Comparison of ENCODE assay signal across 1 cellular context in the genomic region with DNA sequence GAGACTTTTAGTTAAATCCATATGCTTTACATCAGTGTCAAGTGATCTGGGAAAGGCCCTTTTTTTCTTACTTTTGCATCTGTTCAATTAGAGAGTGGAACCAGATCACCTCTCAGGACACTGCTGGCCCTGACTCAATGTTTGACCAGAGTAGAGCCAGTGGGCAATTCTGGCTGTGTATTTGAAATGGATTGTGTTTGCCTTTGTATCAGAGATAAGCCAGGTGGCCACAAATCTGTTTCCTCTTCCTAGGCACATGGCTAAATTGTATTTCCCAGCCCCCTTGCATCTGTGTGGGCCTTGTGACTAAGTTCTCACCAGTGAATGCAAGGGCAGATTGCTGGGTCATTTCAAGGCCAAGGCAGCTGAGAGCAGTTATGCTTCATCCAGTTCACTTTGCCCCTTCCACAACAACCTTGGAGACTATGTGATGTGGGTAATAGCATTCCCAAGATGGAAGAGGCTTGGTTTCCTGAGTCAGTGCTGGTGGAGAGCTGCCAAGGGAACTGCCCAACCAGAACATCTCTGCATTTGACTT.
TF ChIP-seq lines count a peak whose summit lies in the region.

No MANE protein-coding gene starts in this region.

TF ChIP-seq in SK-N-SH, 30 proteins besides CTCF, POLR2A, EP300 and RAD21 (continued from another document):
- TF ChIP-seq TEAD4 (IDR thresholded peaks at IDR 0.05; ENCODE audit: borderline replicate concordance, insufficient read depth) (no peak), GABPA (IDR thresholded peaks at IDR 0.05; ENCODE audit: low read depth) (no peak), RXRA (IDR thresholded peaks at IDR 0.05; ENCODE audit: borderline replicate concordance, low read depth) (no peak), FOXJ3 (CRISPR knock-in tag; IDR thresholded peaks at IDR 0.05) (peak; percentile 93), ELF1 (IDR thresholded peaks at IDR 0.05) (no peak), EZH2phosphoT487 (IDR thresholded peaks at IDR 0.05; ENCODE audit: borderline replicate concordance, low read depth) (no peak), GATA2 (CRISPR knock-in tag; IDR thresholded peaks at IDR 0.05) (peak; percentile 85), FOXM1 (IDR thresholded peaks at IDR 0.05; ENCODE audit: low read depth) (no peak), NRF1 (IDR thresholded peaks at IDR 0.05; ENCODE audit: low read depth, low read length) (no peak), SMC3 (IDR thresholded peaks at IDR 0.05; ENCODE audit: low read depth, low read length) (no peak)
- TF ChIP-seq, protein P1, sequence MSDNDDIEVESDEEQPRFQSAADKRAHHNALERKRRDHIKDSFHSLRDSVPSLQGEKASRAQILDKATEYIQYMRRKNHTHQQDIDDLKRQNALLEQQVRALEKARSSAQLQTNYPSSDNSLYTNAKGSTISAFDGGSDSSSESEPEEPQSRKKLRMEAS (IDR thresholded peaks at IDR 0.05; ENCODE audit: low read depth): no peak
- TF ChIP-seq, protein P2, sequence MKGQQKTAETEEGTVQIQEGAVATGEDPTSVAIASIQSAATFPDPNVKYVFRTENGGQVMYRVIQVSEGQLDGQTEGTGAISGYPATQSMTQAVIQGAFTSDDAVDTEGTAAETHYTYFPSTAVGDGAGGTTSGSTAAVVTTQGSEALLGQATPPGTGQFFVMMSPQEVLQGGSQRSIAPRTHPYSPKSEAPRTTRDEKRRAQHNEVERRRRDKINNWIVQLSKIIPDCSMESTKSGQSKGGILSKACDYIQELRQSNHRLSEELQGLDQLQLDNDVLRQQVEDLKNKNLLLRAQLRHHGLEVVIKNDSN (IDR thresholded peaks at IDR 0.05; ENCODE audit: borderline replicate concordance, low read depth): no peak
- TF ChIP-seq, protein P3, sequence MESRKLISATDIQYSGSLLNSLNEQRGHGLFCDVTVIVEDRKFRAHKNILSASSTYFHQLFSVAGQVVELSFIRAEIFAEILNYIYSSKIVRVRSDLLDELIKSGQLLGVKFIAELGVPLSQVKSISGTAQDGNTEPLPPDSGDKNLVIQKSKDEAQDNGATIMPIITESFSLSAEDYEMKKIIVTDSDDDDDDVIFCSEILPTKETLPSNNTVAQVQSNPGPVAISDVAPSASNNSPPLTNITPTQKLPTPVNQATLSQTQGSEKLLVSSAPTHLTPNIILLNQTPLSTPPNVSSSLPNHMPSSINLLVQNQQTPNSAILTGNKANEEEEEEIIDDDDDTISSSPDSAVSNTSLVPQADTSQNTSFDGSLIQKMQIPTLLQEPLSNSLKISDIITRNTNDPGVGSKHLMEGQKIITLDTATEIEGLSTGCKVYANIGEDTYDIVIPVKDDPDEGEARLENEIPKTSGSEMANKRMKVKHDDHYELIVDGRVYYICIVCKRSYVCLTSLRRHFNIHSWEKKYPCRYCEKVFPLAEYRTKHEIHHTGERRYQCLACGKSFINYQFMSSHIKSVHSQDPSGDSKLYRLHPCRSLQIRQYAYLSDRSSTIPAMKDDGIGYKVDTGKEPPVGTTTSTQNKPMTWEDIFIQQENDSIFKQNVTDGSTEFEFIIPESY (IDR thresholded peaks at IDR 0.05; ENCODE audit: borderline replicate concordance, low read depth): no peak
TF ChIP-seq in SK-N-SH: peak in this region for 5.
